24 cellular contexts compared by ENCODE assay signal in the genomic region with DNA sequence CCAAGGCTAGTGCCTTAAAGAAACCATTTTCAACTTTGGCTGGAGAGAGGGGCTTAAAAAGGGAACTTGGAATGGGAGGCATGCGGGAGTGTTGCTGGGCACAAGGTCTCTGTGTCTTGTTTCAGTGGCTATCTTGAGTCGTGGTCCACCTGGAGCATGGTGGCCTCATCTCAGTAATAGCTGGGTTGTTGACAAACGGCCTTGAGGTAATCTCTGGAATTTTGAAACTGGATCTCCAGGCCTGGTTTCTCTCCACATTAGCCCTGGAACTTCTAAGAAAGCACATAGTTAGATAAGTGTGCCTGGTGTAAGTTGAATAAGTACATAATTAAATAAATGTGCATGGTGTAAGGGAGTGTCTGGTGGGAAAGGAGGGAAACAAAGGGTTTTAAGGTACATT.
DNase-seq lines count a peak whose midpoint lies in the region; ATAC-seq, FAIRE-seq and TF ChIP-seq lines count a peak whose summit lies in the region.
"Had no signal": no experiment of that assay in that cellular context is flagged by ENCODE, and none has a peak within 500 bp of the region (broad histone marks: within the 10 kb centered on the region; RNA-seq: fewer than 3 reads in every experiment).

No MANE protein-coding gene starts in this region.

- no peaks in the 10 kb centered on the region for H3K9me3 Mint-ChIP-seq in HFFc6
- H3K9me3 Mint-ChIP-seq in CD4-positive, alpha-beta T cell = peaks cover 3% of the 10 kb centered on the region

- H3K4me1 Mint-ChIP-seq in HFFc6 (ENCODE audit: low read depth) = peaks cover 6% of the 10 kb centered on the region; the same call in 1 of the 2 replicates
- no peaks in the 10 kb centered on the region for H3K4me1 Mint-ChIP-seq in CD4-positive, alpha-beta T cell (ENCODE audit: low read depth)

- H4K20me1 ChIP-seq in SK-N-SH (ENCODE audit: insufficient read depth) = no peaks in the 10 kb centered on the region

- TF ChIP-seq POLR2A in stomach (IDR thresholded peaks at IDR 0.05) = no peak

- ATAC-seq in SK-N-SH treated with all-trans-retinoic acid at 6 μM for 48 hours = no peak
- ATAC-seq in CD4-positive, alpha-beta T cell (ENCODE audit: poor library complexity) = no peak
- ATAC-seq: GM12878 had no signal

- H3K9ac ChIP-seq in SK-N-SH = no peak overlapping the region
- H3K9ac ChIP-seq: GM23248, KMS-11 had no signal

- CTCF ChIA-PET in SK-N-SH (lab: Yijun Ruan, JAX) = no interaction called here
- CTCF ChIA-PET in CD4-positive, alpha-beta T cell (lab: Charles Lee) = interaction anchor here (0.6 to 0.7 kb wide), 2 partner anchors 135 to 870 kb away, joined by 3 read pairs; no protein-coding TSS in a partner anchor

- POLR2A ChIA-PET in SK-N-SH (lab: Yijun Ruan, JAX) = no interaction called here
- POLR2A ChIA-PET in CD4-positive, alpha-beta T cell (lab: Charles Lee) = no interaction called here

- no peaks in the 10 kb centered on the region for H3K9me2 ChIP-seq in SK-N-SH

- H3K4me3 Mint-ChIP-seq in HFFc6 = no peak overlapping the region
- H3K4me3 Mint-ChIP-seq in CD4-positive, alpha-beta T cell = no peak overlapping the region

- peaks cover 3% of the 10 kb centered on the region for H3K27me3 Mint-ChIP-seq in HFFc6 (ENCODE audit: insufficient read depth)
- no peaks in the 10 kb centered on the region for H3K27me3 Mint-ChIP-seq in CD4-positive, alpha-beta T cell

- no peaks in the 10 kb centered on the region for H3K79me2 ChIP-seq in SK-N-SH (ENCODE audit: insufficient read depth)

- WGBS in SK-N-SH (ENCODE audit: low lambda C conversion rate) = 72% methylated on average over 3 of the region's 3 CpGs
- 72 to 85% methylated on average over 3 of the region's 3 CpGs for WGBS in mesodermal cell (ENCODE audit: insufficient coverage in 2 of 2), 2 experiments
- WGBS in stomach, 5 donors = 21 to 64% (median 55%) methylated on average over 3 of the region's 3 CpGs

- peaks cover 0 to 4% of the 10 kb centered on the region in 2 experiments; a peak in 1 of 4 replicates for H3K4me1 ChIP-seq in SK-N-SH (ENCODE audit: control insufficient read depth in 1 of 2, insufficient read depth in 2 of 2, low read depth in 1 of 2, low read length in 1 of 2)
- H3K4me1 ChIP-seq in mesodermal cell (ENCODE audit: control insufficient read depth, insufficient read depth, low read length, poor library complexity, severe bottlenecking) = peaks cover 21% of the 10 kb centered on the region
- H3K4me1 ChIP-seq in stomach = peaks cover 0 to 7% (median 0%) of the 10 kb centered on the region in 4 donors

- TF ChIP-seq CTCF in SK-N-SH (IDR thresholded peaks at IDR 0.05) (no peak), bronchial epithelial cell (IDR thresholded peaks at IDR 0.05; ENCODE audit: insufficient read depth, low read length, severe bottlenecking) (no peak), stomach (IDR thresholded peaks at IDR 0.05) (no peak), HFFc6 (IDR thresholded peaks at IDR 0.05) (no peak), GM10266 (IDR thresholded peaks at IDR 0.05; ENCODE audit: control insufficient read depth, insufficient read depth, low read depth, missing control alignments) (no peak)
- no peak for TF ChIP-seq CTCF in CD4-positive, alpha-beta T cell (IDR thresholded peaks at IDR 0.05)

- H3K36me3 ChIP-seq in SK-N-SH (replicated peaks in 1 of 2; ENCODE audit: control insufficient read depth in 1 of 2, insufficient read depth in 2 of 2, low read length in 1 of 2) (no peaks in the 10 kb centered on the region), bronchial epithelial cell (ENCODE audit: control insufficient read depth, insufficient read depth, low read length) (no peaks in the 10 kb centered on the region), mesodermal cell (ENCODE audit: control insufficient read depth, insufficient read depth, low read length) (peaks cover 12% of the 10 kb centered on the region), stomach (peaks cover 7 to 14% (median 11%) of the 10 kb centered on the region in 4 donors)

- no peaks in the 10 kb centered on the region for H3K27me3 ChIP-seq in SK-N-SH (ENCODE audit: insufficient read depth)
- no peaks in the 10 kb centered on the region for H3K27me3 ChIP-seq in bronchial epithelial cell (ENCODE audit: control insufficient read depth, insufficient read depth, low read length)
- no peaks in the 10 kb centered on the region for H3K27me3 ChIP-seq in stomach
- no peaks in the 10 kb centered on the region for H3K27me3 ChIP-seq in CD4-positive, alpha-beta T cell (ENCODE audit: control insufficient read depth, insufficient read depth, low read length)

- no peak overlapping the region for H3K27ac ChIP-seq in SK-N-SH (ENCODE audit: low read depth in 2 of 2, low read length in 1 of 2)
- H3K27ac ChIP-seq in mesodermal cell (ENCODE audit: low read depth, low read length, severe bottlenecking) = peak overlapping the region; percentile 59
- peak overlapping the region in 3 of 5 donors; percentile 15 to 23 (median 20) for H3K27ac ChIP-seq in stomach
- H3K27ac ChIP-seq in CD4-positive, alpha-beta T cell (ENCODE audit: low read depth, low read length) = no peak overlapping the region
- H3K27ac ChIP-seq: 22Rv1, C4-2B, GM23248, KMS-11 had no signal

- no peaks in the 10 kb centered on the region for H3K9me3 ChIP-seq in SK-N-SH
- H3K9me3 ChIP-seq in mesodermal cell (ENCODE audit: control insufficient read depth, low read length) = no peaks in the 10 kb centered on the region
- peaks cover 0 to 7% (median 2%) of the 10 kb centered on the region in 4 donors for H3K9me3 ChIP-seq in stomach
- H3K9me3 ChIP-seq in CD4-positive, alpha-beta T cell (ENCODE audit: control insufficient read depth, low read length) = no peaks in the 10 kb centered on the region

- H3K27ac Mint-ChIP-seq in HFFc6 = no peak overlapping the region
- H3K27ac Mint-ChIP-seq in CD4-positive, alpha-beta T cell = no peak overlapping the region

- no peak overlapping the region for H3K4me2 ChIP-seq in SK-N-SH
- H3K4me2 ChIP-seq: KMS-11 had no signal

- H3K4me3 ChIP-seq in SK-N-SH (ENCODE audit: low read depth in 2 of 2, low read length in 1 of 2) = no peak overlapping the region
- H3K4me3 ChIP-seq in bronchial epithelial cell (ENCODE audit: low read depth, low read length) = no peak overlapping the region
- no peak overlapping the region for H3K4me3 ChIP-seq in mesodermal cell (ENCODE audit: extremely low read depth, insufficient read depth, low read length, poor library complexity, severe bottlenecking)
- no peak overlapping the region for H3K4me3 ChIP-seq in stomach
- H3K4me3 ChIP-seq: GM12878, GM23248 had no signal

- no peak for DNase-seq in SK-N-SH
- DNase-seq in bronchial epithelial cell (ENCODE audit: low read depth) = no peak
- no peak for DNase-seq in stomach
- DNase-seq in HFFc6 = no peak
- no peak for DNase-seq in GM10266 (ENCODE audit: extremely low spot score)
- DNase-seq in CD4-positive, alpha-beta T cell = no peak
- DNase-seq: AML-193, DMS 273 treated with DMSO at 0.1 percent for 48 hours, GDM1, GM23248, MV-4-11, NCI-H1417, NCI-H187, NCI-H2107, NCI-H510A treated with DMSO at 0.1 percent for 48 hours, NCI-H774, SHP77 had no signal

- intact Hi-C loops in stomach (cut with DNase I; ENCODE audit: low total_unique reads) = no loop called here
- intact Hi-C loops in CD4-positive, alpha-beta T cell (cut with DNase I, micrococcal nuclease) = no loop called here

- TF ChIP-seq EP300 in SK-N-SH (IDR thresholded peaks at IDR 0.05; ENCODE audit: borderline replicate concordance in 1 of 2, low read depth in 1 of 2, low read length in 1 of 2) (no peak), stomach (IDR thresholded peaks at IDR 0.05) (no peak)

- H3K36me3 Mint-ChIP-seq in HFFc6 (ENCODE audit: low read depth) = no peaks in the 10 kb centered on the region; the same call in 1 of the 2 replicates
- peaks cover 3% of the 10 kb centered on the region for H3K36me3 Mint-ChIP-seq in CD4-positive, alpha-beta T cell (ENCODE audit: low read depth)

- FAIRE-seq in bronchial epithelial cell (lab: Jason Lieb, UNC) = peak; percentile 18
- FAIRE-seq: GM12878, GM19239 had no signal

- H2AFZ ChIP-seq in SK-N-SH (ENCODE audit: low read depth) = no peak overlapping the region
- H2AFZ ChIP-seq: GM23248 had no signal

- no peaks in the 10 kb centered on the region for H3F3A ChIP-seq in SK-N-SH (replicated peaks; ENCODE audit: insufficient read depth)

- TF ChIP-seq RAD21 in SK-N-SH (IDR thresholded peaks at IDR 0.05; ENCODE audit: low read length) = no peak

TF ChIP-seq in SK-N-SH treated with all-trans-retinoic acid at 6 μM for 48 hours, 23 proteins besides CTCF, POLR2A, EP300 and RAD21:
- TF ChIP-seq ISL1 (CRISPR knock-in tag; IDR thresholded peaks at IDR 0.05) (0 out of 2 replicates have a peak, but pooled peaks have one; percentile 10), ARNTL (CRISPR knock-in tag; IDR thresholded peaks at IDR 0.05; ENCODE audit: borderline replicate concordance, low read depth) (no peak)

TF ChIP-seq in SK-N-SH, 30 proteins besides CTCF, POLR2A, EP300 and RAD21:
- no peak for TF ChIP-seq FOXM1 (IDR thresholded peaks at IDR 0.05; ENCODE audit: low read depth)
- TF ChIP-seq MEF2A (IDR thresholded peaks at IDR 0.05; ENCODE audit: borderline replicate concordance, low read depth) = no peak
- TF ChIP-seq MXI1 (IDR thresholded peaks at IDR 0.05; ENCODE audit: low read depth, low read length) = no peak

Comparison
In these comparisons a context has a peak if more than half of its experiments do, and no peak if none do; other contexts are left out.
1. H3K27ac ChIP-seq: peak in mesodermal cell (single experiment) and stomach (3 of 5); none in SK-N-SH (0 of 2) and CD4-positive, alpha-beta T cell (single experiment).